In the genomic region with DNA sequence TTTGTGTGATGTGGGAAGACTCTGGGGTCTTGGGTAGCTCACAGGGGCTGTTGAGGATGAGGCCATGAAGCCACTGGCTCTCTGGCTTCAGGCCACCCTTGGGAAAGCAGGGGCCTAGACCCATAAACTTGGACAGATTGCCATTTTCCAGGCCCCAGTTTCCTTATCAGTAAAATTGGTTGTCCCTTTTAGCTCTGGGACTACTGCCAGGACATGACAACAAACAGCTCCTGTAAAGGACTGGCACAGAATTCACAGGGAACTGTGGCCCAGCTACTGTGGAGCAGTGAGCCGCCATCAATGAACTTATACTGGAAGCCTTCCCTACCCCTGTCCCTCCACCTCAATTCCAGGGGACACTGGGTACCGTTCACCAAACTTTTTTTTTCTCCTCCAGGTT, we compare ENCODE assay signal across 9 cellular contexts. TPM values are rescaled to one million over a fixed set of nuclear protein-coding genes. Genes with fewer than 3 reads are reported as not detected.
DNase-seq lines count a peak whose midpoint lies in the region; ATAC-seq, FAIRE-seq and TF ChIP-seq lines count a peak whose summit lies in the region.
"Not testable (repeated sequence)": the region's sequence is repeated elsewhere in the genome, so short reads cannot be mapped to it uniquely, and the experiment has no call there.
"Had no signal": no experiment of that assay in that cellular context is flagged by ENCODE, and none has a peak within 500 bp of the region (broad histone marks: within the 10 kb centered on the region; RNA-seq: fewer than 3 reads in every experiment).

No MANE protein-coding gene starts in this region.

- H3K27me3 ChIP-seq in liver (ENCODE audit: control insufficient read depth in 4 of 4, insufficient read depth in 4 of 4, low read length in 3 of 4); small intestine (ENCODE audit: control insufficient read depth in 2 of 2, insufficient read depth in 2 of 2, low read length in 2 of 2): not testable (repeated sequence)

- TF ChIP-seq CTCF in C4-2B (conservative IDR thresholded peaks at IDR 0.05); liver (IDR thresholded peaks at IDR 0.05; ENCODE audit: low read depth, low read length, missing input control): not testable (repeated sequence)

- DNase-seq in left cardiac atrium, result not testable (repeated sequence)
- DNase-seq in small intestine, result peak; percentile 27

- ATAC-seq in SK-N-SH treated with all-trans-retinoic acid at 6 μM for 48 hours (peak; percentile 45; the same call in 2 of the 3 replicates), left cardiac atrium (peak; percentile 17 to 42)

- H3K36me3 ChIP-seq in liver (ENCODE audit: control insufficient read depth in 4 of 4, insufficient read depth in 3 of 4, low read depth in 1 of 4, low read length in 3 of 4); small intestine (ENCODE audit: control insufficient read depth in 2 of 2, insufficient read depth in 2 of 2, low read length in 2 of 2): not testable (repeated sequence)

- peak overlapping the region; percentile 51 for H3K27ac Mint-ChIP-seq in dendritic cell treated with granulocyte-macrophage colony-stimulating factor and Interleukin-4, amounts not matched to agents 40 ng/mL and 50 ng/mL, for 4 days

- H3K4me3 Mint-ChIP-seq in dendritic cell treated with granulocyte-macrophage colony-stimulating factor and Interleukin-4, amounts not matched to agents 40 ng/mL and 50 ng/mL, for 4 days, result not testable (repeated sequence)

- 29% methylated on average over 2 of the region's 2 CpGs for WGBS in liver
- 0 to 59% (median 49%) methylated on average over 1 to 2 of the region's 2 CpGs for WGBS in small intestine, 3 donors

- not testable (repeated sequence) for TF ChIP-seq RAD21 in liver (IDR thresholded peaks at IDR 0.05)

- H3K27ac ChIP-seq in C4-2B (peak overlapping the region; percentile 23), small intestine (ENCODE audit: low read depth in 1 of 2, low read length in 1 of 2) (peak overlapping the region in 1 of 2 donors; percentile 34)
- H3K27ac ChIP-seq in liver (ENCODE audit: low read depth in 1 of 2, low read length in 2 of 2), result not testable (repeated sequence)

- intact Hi-C loops in dendritic cell treated with granulocyte-macrophage colony-stimulating factor and Interleukin-4, amounts not matched to agents 40 ng/mL and 50 ng/mL, for 4 days (cut with micrococcal nuclease); left cardiac atrium (cut with DNase I): not testable (repeated sequence)

- H3K9me3 ChIP-seq in liver (ENCODE audit: control insufficient read depth in 4 of 4, low read length in 3 of 4); small intestine (ENCODE audit: control insufficient read depth, low read depth): not testable (repeated sequence)

- not testable (repeated sequence) for FAIRE-seq in small intestine (lab: Jason Lieb, UNC)

- not testable (repeated sequence) for H3K4me1 Mint-ChIP-seq in dendritic cell treated with granulocyte-macrophage colony-stimulating factor and Interleukin-4, amounts not matched to agents 40 ng/mL and 50 ng/mL, for 4 days (ENCODE audit: low read depth)

- not testable (repeated sequence) for H3K4me1 ChIP-seq in liver (ENCODE audit: control insufficient read depth in 4 of 4, insufficient read depth in 4 of 4, low read length in 3 of 4); small intestine (ENCODE audit: control insufficient read depth in 2 of 2, insufficient read depth in 1 of 2, low read depth in 1 of 2, low read length in 1 of 2)

- H3K27me3 Mint-ChIP-seq in dendritic cell treated with granulocyte-macrophage colony-stimulating factor and Interleukin-4, amounts not matched to agents 40 ng/mL and 50 ng/mL, for 4 days, result not testable (repeated sequence)

- not testable (repeated sequence) for H3K4me3 ChIP-seq in liver (ENCODE audit: low read depth in 1 of 3, low read length in 3 of 3); small intestine (ENCODE audit: low read depth in 1 of 2, low read length in 2 of 2)

- not testable (repeated sequence) for H3K9ac ChIP-seq in liver (ENCODE audit: low read depth in 1 of 2, low read length in 2 of 2)

- not testable (repeated sequence) for H3K9me3 Mint-ChIP-seq in dendritic cell treated with granulocyte-macrophage colony-stimulating factor and Interleukin-4, amounts not matched to agents 40 ng/mL and 50 ng/mL, for 4 days

- not testable (repeated sequence) for H3K36me3 Mint-ChIP-seq in dendritic cell treated with granulocyte-macrophage colony-stimulating factor and Interleukin-4, amounts not matched to agents 40 ng/mL and 50 ng/mL, for 4 days (ENCODE audit: low read depth)

TF ChIP-seq in SK-N-SH treated with all-trans-retinoic acid at 6 μM for 48 hours, 23 proteins besides CTCF, POLR2A, EP300 and RAD21:
- TF ChIP-seq TCF4 (CRISPR knock-in tag; IDR thresholded peaks at IDR 0.05; ENCODE audit: borderline replicate concordance), result peak; percentile 45; the same call in 1 of the 2 replicates
- peak; percentile 27; the same call in 1 of the 2 replicates for TF ChIP-seq ISL1 (CRISPR knock-in tag; IDR thresholded peaks at IDR 0.05)

TF ChIP-seq in liver, 16 proteins besides CTCF, POLR2A, EP300 and RAD21:
- TF ChIP-seq HNF4A (conservative IDR thresholded peaks at IDR 0.05), result peak in 1 of 2 donors; percentile 28
- TF ChIP-seq YY1 (IDR thresholded peaks at IDR 0.05), result peak; percentile 70

RNA-seq across cellular contexts. Expression of gene DUOX2, which starts 36.6 kb away (rescaled TPM):
- total RNA-seq in left cardiac atrium, result under 1 TPM; 0.12 to 0.39 TPM
- under 1 TPM in 1 of 2 donors, not detected in 1; 0.08 TPM for total RNA-seq in liver
- polyA plus RNA-seq in liver, result under 1 TPM in 1 of 2 donors, not detected in 1; 0.06 TPM
- polyA plus RNA-seq in small intestine, result 1 to 10 TPM in 1 of 3 donors, not detected in 2; 8.7 TPM
- total RNA-seq: CD4-positive, CD25-positive, alpha-beta regulatory T cell had no signal
- polyA plus RNA-seq: AG04450; CD4-positive, CD25-positive, alpha-beta regulatory T cell had no signal

RNA-seq across cellular contexts. Expression of gene DUOXA2, which starts 36.7 kb away (rescaled TPM):
- total RNA-seq in left cardiac atrium (not detected), liver (not detected)
- polyA plus RNA-seq in liver (under 1 TPM in 1 of 2 donors, not detected in 1; 0.07 TPM), small intestine (1 to 10 TPM in 1 of 3 donors, not detected in 2; 7.5 TPM)
- total RNA-seq: CD4-positive, CD25-positive, alpha-beta regulatory T cell; H4 had no signal
- polyA plus RNA-seq: AG04450; CD4-positive, CD25-positive, alpha-beta regulatory T cell had no signal

RNA-seq across cellular contexts. Expression of gene DUOXA1, which starts 52.3 kb away (rescaled TPM):
- total RNA-seq in left cardiac atrium (1 to 10 TPM; 1.1 to 2.1 TPM), liver (not detected)
- polyA plus RNA-seq in liver (under 1 TPM in 1 of 2 donors, not detected in 1; 0.02 TPM), small intestine (under 1 TPM; 0.27 to 0.89 (median 0.48) TPM)
- total RNA-seq: CD4-positive, CD25-positive, alpha-beta regulatory T cell; H4 had no signal
- polyA plus RNA-seq: AG04450; CD4-positive, CD25-positive, alpha-beta regulatory T cell had no signal

RNA-seq across cellular contexts. Expression of gene DUOX1, which starts 52.4 kb away (rescaled TPM):
- total RNA-seq in left cardiac atrium, result 1 to 10 TPM; 1.9 to 2.6 TPM
- under 1 TPM in 1 of 2 donors, not detected in 1; 0.08 TPM for total RNA-seq in liver
- under 1 TPM; 0.02 to 0.94 TPM for polyA plus RNA-seq in liver
- polyA plus RNA-seq in small intestine, result under 1 TPM in 2 of 3 donors, not detected in 1; 0.33 to 0.67 TPM
- total RNA-seq: CD4-positive, CD25-positive, alpha-beta regulatory T cell; H4 had no signal
- polyA plus RNA-seq: AG04450 had no signal

RNA-seq across cellular contexts. Expression of gene SORD, which starts 54.4 kb away (rescaled TPM):
- 10 to 100 TPM; 10.6 to 14.5 TPM for total RNA-seq in left cardiac atrium
- total RNA-seq in liver, result 100 to 1,000 TPM in 1 of 2 donors, 10 to 100 TPM in 1; 75.5 to 165 TPM
- polyA plus RNA-seq in liver, result 100 to 1,000 TPM; 168 to 169 TPM
- 10 to 100 TPM; 13.4 to 39.6 (median 13.5) TPM for polyA plus RNA-seq in small intestine
